ENCODE assay signal across 24 cellular contexts in genomic region chr3:27216295-27216694, GRCh38.
"Had no signal": no experiment of that assay in that cellular context is flagged by ENCODE, and none has a peak within 500 bp of the region (broad histone marks: within the 10 kb centered on the region; RNA-seq: fewer than 3 reads in every experiment).

No MANE protein-coding gene starts in this region.

- H3K27ac Mint-ChIP-seq: activated naive CD8-positive, alpha-beta T cell; activated T-helper 2 cell treated with anti-CD3 and anti-CD28 coated beads, Interferon-gamma antibody, Interleukin-2, Interleukin-4, amounts not matched to agents 10 μg/mL and 5 μg/mL and 100 μg/mL, durations not matched to agents 14 hours and 24 hours and 36 hours; naive thymus-derived CD4-positive, alpha-beta T cell; stimulated activated naive B cell treated with anti-CD40 and anti-IgM and Interleukin-4, amounts not matched to agents 10 μg/mL and 1 μg/mL and 100 μg/mL, for 72 hours; T-helper 2 cell treated with Interferon-gamma antibody and Interleukin-4, amounts not matched to agents 5 μg/mL and 100 μg/mL, for 36 hours had no signal

- ATAC-seq: activated T-cell treated with anti-CD3 and anti-CD28 coated beads, Interleukin-2, amount 50 U/mL, for 4 hours; heart right ventricle; left lobe of liver; lower lobe of right lung; naive thymus-derived CD4-positive, alpha-beta T cell; right lobe of liver; stimulated activated naive B cell treated with anti-CD40 and anti-IgM and Interleukin-4, amounts not matched to agents 10 μg/mL and 1 μg/mL and 100 μg/mL, for 72 hours had no signal

- H3K4me3 Mint-ChIP-seq: activated naive CD8-positive, alpha-beta T cell; activated T-cell treated with anti-CD3 and anti-CD28 coated beads, Interleukin-2, amount 50 U/mL, for 4 hours; naive thymus-derived CD4-positive, alpha-beta T cell; neural crest cell; stimulated activated naive B cell treated with anti-CD40 and anti-IgM and Interleukin-4, amounts not matched to agents 10 μg/mL and 1 μg/mL and 100 μg/mL, for 72 hours; T-helper 2 cell treated with Interferon-gamma antibody and Interleukin-4, amounts not matched to agents 5 μg/mL and 100 μg/mL, for 36 hours had no signal

- H3K36me3 ChIP-seq: adrenal gland, ascending aorta, lower lobe of right lung, right lobe of liver, transverse colon, WERI-Rb-1 had no signal

- DNase-seq: activated CD4-positive, alpha-beta T cell treated with anti-CD3 and anti-CD28 coated beads for 1 hour; activated CD4-positive, alpha-beta T cell treated with anti-CD3 and anti-CD28 coated beads, Interleukin-2, amount 50 U/mL, for 48 hours; activated CD8-positive, alpha-beta memory T cell treated with anti-CD3 and anti-CD28 coated beads, Interleukin-2, amount 50 U/mL, for 48 hours; activated naive CD4-positive, alpha-beta T cell; activated T-cell treated with anti-CD3 and anti-CD28 coated beads, Interleukin-2, amount 50 U/mL, for 4 hours; adrenal gland; heart right ventricle; lower lobe of right lung; naive thymus-derived CD4-positive, alpha-beta T cell; occipital lobe; posterior cingulate gyrus; right lobe of liver; stimulated activated CD4-positive, alpha-beta T cell treated with anti-CD3 and anti-CD28 coated beads, Interleukin-2, amount 100 ng/mL, for 48 hours; stimulated activated CD8-positive, alpha-beta memory T cell treated with anti-CD3 and anti-CD28 coated beads, Interleukin-4, amount 100 ng/mL, for 48 hours; stimulated activated naive B cell treated with anti-CD40 and anti-IgM and Interleukin-4, amounts not matched to agents 10 μg/mL and 1 μg/mL and 100 μg/mL, for 72 hours; transverse colon; WERI-Rb-1 had no signal

- H3K27ac ChIP-seq: adrenal gland, ascending aorta, coronary artery, heart right ventricle, lower lobe of right lung, right lobe of liver, transverse colon, WERI-Rb-1 had no signal

- H3K4me1 Mint-ChIP-seq: naive thymus-derived CD4-positive, alpha-beta T cell; neural crest cell; stimulated activated naive B cell treated with anti-CD40 and anti-IgM and Interleukin-4, amounts not matched to agents 10 μg/mL and 1 μg/mL and 100 μg/mL, for 72 hours had no signal

- H3K4me1 ChIP-seq: adrenal gland, ascending aorta, heart right ventricle, lower lobe of right lung, right lobe of liver had no signal

- H3K36me3 Mint-ChIP-seq: activated naive CD8-positive, alpha-beta T cell; naive thymus-derived CD4-positive, alpha-beta T cell; stimulated activated naive B cell treated with anti-CD40 and anti-IgM and Interleukin-4, amounts not matched to agents 10 μg/mL and 1 μg/mL and 100 μg/mL, for 72 hours had no signal

- H3K9me3 Mint-ChIP-seq: activated T-cell treated with anti-CD3 and anti-CD28 coated beads, Interleukin-2, amount 50 U/mL, for 4 hours; activated T-helper 2 cell treated with anti-CD3 and anti-CD28 coated beads, Interferon-gamma antibody, Interleukin-2, Interleukin-4, amounts not matched to agents 10 μg/mL and 5 μg/mL and 100 μg/mL, durations not matched to agents 14 hours and 24 hours and 36 hours; naive thymus-derived CD4-positive, alpha-beta T cell; T-helper 2 cell treated with Interferon-gamma antibody and Interleukin-4, amounts not matched to agents 5 μg/mL and 100 μg/mL, for 36 hours had no signal

- H3K9me3 ChIP-seq: adrenal gland, ascending aorta, heart right ventricle, lower lobe of right lung, right lobe of liver, transverse colon had no signal

- H3K27me3 ChIP-seq: adrenal gland, ascending aorta, heart right ventricle, right lobe of liver, transverse colon had no signal

- H3K27me3 Mint-ChIP-seq: stimulated activated naive B cell treated with anti-CD40 and anti-IgM and Interleukin-4, amounts not matched to agents 10 μg/mL and 1 μg/mL and 100 μg/mL, for 72 hours had no signal

- H3K4me3 ChIP-seq: adrenal gland, ascending aorta, coronary artery, heart right ventricle, lower lobe of right lung, right lobe of liver, transverse colon had no signal
